8 cellular contexts compared by ENCODE assay signal in genomic region chr10:12350925-12351324, GRCh38. TPM values are rescaled to one million over a fixed set of nuclear protein-coding genes. Genes with fewer than 3 reads are reported as not detected.
DNase-seq lines count a peak whose midpoint lies in the region; ATAC-seq and TF ChIP-seq lines count a peak whose summit lies in the region.

No MANE protein-coding gene starts in this region.

- CTCF ChIA-PET in T-cell (lab: Charles Lee): interaction anchor here in 1 of 2 donors (1.6 kb wide), 1 partner anchor 305 kb away, joined by 4 read pairs; no protein-coding TSS in a partner anchor

- no peak overlapping the region for H3K27ac ChIP-seq in GM23248

- H3K36me3 Mint-ChIP-seq in T-cell (no peaks in the 10 kb centered on the region), glutamatergic neuron (ENCODE audit: unreplicated experiment) (no peaks in the 10 kb centered on the region)

- H3K4me1 Mint-ChIP-seq in T-cell: peaks cover 46 to 52% (median 51%) of the 10 kb centered on the region in 3 donors
- peaks cover 8% of the 10 kb centered on the region for H3K4me1 Mint-ChIP-seq in glutamatergic neuron (ENCODE audit: low read depth, unreplicated experiment)

- DNase-seq in GM23248: no peak
- no peak for DNase-seq in T-cell
- no peak for DNase-seq in glutamatergic neuron
- no peak for DNase-seq in left colon
- DNase-seq in cerebellar nuclear complex (lab: John Stamatoyannopoulos, UW): no peak
- DNase-seq in mucosa of descending colon: no peak

- H2AFZ ChIP-seq in GM23248: no peak overlapping the region; the same call in 1 of the 2 replicates

- no peaks in the 10 kb centered on the region for H3K79me2 ChIP-seq in GM23248 (ENCODE audit: insufficient read depth)

- peaks cover 4% of the 10 kb centered on the region; the same call in 1 of the 2 replicates for H3F3A ChIP-seq in GM23248 (ENCODE audit: insufficient read depth)

- H3K36me3 ChIP-seq in GM23248 (ENCODE audit: low read depth): no peaks in the 10 kb centered on the region
- H3K36me3 ChIP-seq in skeletal muscle satellite cell (ENCODE audit: insufficient read depth, low read length): no peaks in the 10 kb centered on the region
- no peaks in the 10 kb centered on the region for H3K36me3 ChIP-seq in mucosa of descending colon (ENCODE audit: low read depth)

- H3K9ac ChIP-seq in GM23248: no peak overlapping the region
- peak overlapping the region; percentile 70 for H3K9ac ChIP-seq in skeletal muscle satellite cell (ENCODE audit: low read depth, low read length)

- no peaks in the 10 kb centered on the region for H4K20me1 ChIP-seq in GM23248 (ENCODE audit: insufficient read depth)

- ATAC-seq in T-cell (replicated peaks in 1 of 4) (no peak), left colon (no peak), HG02763 (IDR thresholded peaks at IDR 0.05; ENCODE audit: unreplicated experiment) (no peak), mucosa of descending colon (no peak)

- H3K4me1 ChIP-seq in GM23248 (ENCODE audit: insufficient read depth): peaks cover 2% of the 10 kb centered on the region; the same call in 1 of the 2 replicates
- peaks cover 13% of the 10 kb centered on the region for H3K4me1 ChIP-seq in skeletal muscle satellite cell (ENCODE audit: control insufficient read depth, insufficient read depth, low read length)
- peaks cover 8% of the 10 kb centered on the region for H3K4me1 ChIP-seq in mucosa of descending colon (ENCODE audit: low read depth)

- H3K4me3 Mint-ChIP-seq in T-cell (peak overlapping the region; percentile 96 to 97 (median 97)), glutamatergic neuron (ENCODE audit: unreplicated experiment) (peak overlapping the region; percentile 99)

- TF ChIP-seq CTCF in glutamatergic neuron (IDR thresholded peaks at IDR 0.05; ENCODE audit: partially characterized antibody, unreplicated experiment): no peak
- TF ChIP-seq CTCF in mucosa of descending colon (IDR thresholded peaks at IDR 0.05): no peak

- H3K27ac Mint-ChIP-seq in T-cell: peak overlapping the region; percentile 95 to 96
- H3K27ac Mint-ChIP-seq in glutamatergic neuron (ENCODE audit: unreplicated experiment): peak overlapping the region; percentile 95

- H3K9me3 ChIP-seq in GM23248 (ENCODE audit: low read depth) (no peaks in the 10 kb centered on the region), skeletal muscle satellite cell (replicated peaks; ENCODE audit: low read length) (no peaks in the 10 kb centered on the region), mucosa of descending colon (no peaks in the 10 kb centered on the region)

- intact Hi-C loops in left colon (cut with DNase I, micrococcal nuclease) (no loop called here), mucosa of descending colon (cut with DNase I, micrococcal nuclease) (no loop called here)

- H3K27me3 ChIP-seq in GM23248 (replicated peaks; ENCODE audit: insufficient read depth) (peaks cover 19% of the 10 kb centered on the region), skeletal muscle satellite cell (ENCODE audit: control insufficient read depth, insufficient read depth, low read length) (peaks cover 15% of the 10 kb centered on the region)

- H3K4me2 ChIP-seq in GM23248 (ENCODE audit: unreplicated experiment): peak overlapping the region; percentile 96
- H3K4me2 ChIP-seq in skeletal muscle satellite cell (ENCODE audit: low read length): peak overlapping the region; percentile 89

- H3K9me2 ChIP-seq in GM23248 (ENCODE audit: insufficient read depth): no peaks in the 10 kb centered on the region

- WGBS in GM23248 (ENCODE audit: low coverage in 1 of 2, low lambda C conversion rate in 2 of 2, missing lambda C conversion rate in 2 of 2), 2 experiments: 11% methylated on average over 9 of the region's 9 CpGs

- H3K4me3 ChIP-seq in GM23248: peak overlapping the region; percentile 71
- peak overlapping the region; percentile 72 for H3K4me3 ChIP-seq in skeletal muscle satellite cell (ENCODE audit: low read length)
- no peak overlapping the region for H3K4me3 ChIP-seq in mucosa of descending colon

- POLR2A ChIA-PET in T-cell (lab: Charles Lee): interaction anchor here in 1 of 2 donors (0.6 to 1.4 kb wide), 3 partner anchors 15 to 98 kb away, joined by 3 to 4 read pairs (median 3); no protein-coding TSS in a partner anchor

- H3K27me3 Mint-ChIP-seq in T-cell (no peaks in the 10 kb centered on the region), glutamatergic neuron (ENCODE audit: unreplicated experiment) (peaks cover 16% of the 10 kb centered on the region)

- H3K9me3 Mint-ChIP-seq in T-cell: no peaks in the 10 kb centered on the region
- H3K9me3 Mint-ChIP-seq in glutamatergic neuron (ENCODE audit: unreplicated experiment): peaks cover 16% of the 10 kb centered on the region

- in situ Hi-C loops in GM23248 (cut with MboI): no loop called here

RNA-seq across cellular contexts. Expression of gene CAMK1D, which starts 1.6 kb away (rescaled TPM):
- 0.13 and 0.22 TPM in 2 replicates for total RNA-seq in GM23248 (2014; rRNA removed; shearing (Covaris generic))
- 0.23 and 0.55 TPM in 2 replicates for polyA plus RNA-seq in GM23248 (2016; fragmentation: Nextera tagmentation; extraction: Ambion mirVana)
- total RNA-seq in T-cell: 10 to 100 TPM; 16.8 to 31.3 (median 23.6) TPM
- 29.8 TPM for total RNA-seq in glutamatergic neuron (ENCODE audit: unreplicated experiment)
- 0.87 and 1.5 TPM in 2 replicates for total RNA-seq in skeletal muscle satellite cell (2012; rRNA removed)
- total RNA-seq in left colon: 10 to 100 TPM; 42.5 to 50.7 TPM
- 10 to 100 TPM; 20.6 to 48.5 (median 32.8) TPM for total RNA-seq in mucosa of descending colon

Comparison
In these comparisons a context has a peak if more than half of its experiments do, and no peak if none do; other contexts are left out.
1. RNA of gene CAMK1D, which starts 1.6 kb away (total RNA-seq): 42.5 to 50.7 TPM in left colon, 20.6 to 48.5 TPM in mucosa of descending colon, 29.8 TPM in glutamatergic neuron (single experiment) and 16.8 to 31.3 TPM in T-cell; 0.13 to 0.22 TPM in GM23248; every median in the first group is over 10 times any median in the second.